11 cellular contexts compared by ENCODE assay signal in genomic region chr5:157582731-157583580, GRCh38. TPM values are rescaled to one million over a fixed set of nuclear protein-coding genes. Genes with fewer than 3 reads are reported as not detected.
A peak's percentile ranks its signal among the peaks of the same experiment; 100 is the strongest.
DNase-seq lines count a peak whose midpoint lies in the region; ATAC-seq and TF ChIP-seq lines count a peak whose summit lies in the region.
"Had no signal": no experiment of that assay in that cellular context is flagged by ENCODE, and none has a peak within 500 bp of the region (broad histone marks: within the 10 kb centered on the region; RNA-seq: fewer than 3 reads in every experiment).

No MANE protein-coding gene starts in this region.

- H3K4me3 ChIP-seq in GM12865 (ENCODE audit: low read depth, low read length) = no peak overlapping the region

- DNase-seq in GM12865 (ENCODE audit: low read depth) (peak; percentile 71), dermis blood vessel endothelial cell (peak; percentile 47), C1 segment of cervical spinal cord (lab: John Stamatoyannopoulos, UW) (no peak), NCI-H82 treated with DMSO at 0.1 percent for 48 hours (lab: John Stamatoyannopoulos, UW; ENCODE audit: unreplicated experiment) (no peak), occipital lobe (lab: John Stamatoyannopoulos, UW) (no peak)
- DNase-seq: activated gamma-delta T cell, NCI-H187, T-cell had no signal

- no peak for TF ChIP-seq CTCF in GM12865 (IDR thresholded peaks at IDR 0.05; ENCODE audit: insufficient read depth, low read depth, low read length, missing control alignments)

- peak; percentile 54 for ATAC-seq in GM19438 (IDR thresholded peaks at IDR 0.05; ENCODE audit: low read depth, unreplicated experiment)
- peak; percentile 71 for ATAC-seq in HG03558 (IDR thresholded peaks at IDR 0.05; ENCODE audit: extremely low read depth, unreplicated experiment)
- no peak for ATAC-seq in GM21619 (IDR thresholded peaks at IDR 0.05; ENCODE audit: unreplicated experiment)

RNA-seq across cellular contexts. Expression of gene ADAM19, which starts 7.4 kb away (rescaled TPM):
- total RNA-seq in dermis blood vessel endothelial cell (30.0 and 43.7 TPM in 2 replicates), occipital lobe (13.4 TPM)

Comparison
In these comparisons a context has a peak if more than half of its experiments do, and no peak if none do; other contexts are left out.
1. DNase-seq: peak in GM12865 (single experiment) and dermis blood vessel endothelial cell (single experiment); none in C1 segment of cervical spinal cord (0 of 14), NCI-H82 treated with DMSO at 0.1 percent for 48 hours (single experiment) and occipital lobe (single experiment).